ENCODE assay signal across 1 cellular context in genomic region chr20:62817975-62818591, GRCh38.
TF ChIP-seq lines count a peak whose summit lies in the region.

No MANE protein-coding gene starts in this region.

TF ChIP-seq in A549, 52 proteins besides CTCF, POLR2A, EP300 and RAD21:
- TF ChIP-seq HMGXB4 (CRISPR knock-in tag; IDR thresholded peaks at IDR 0.05; ENCODE audit: borderline replicate concordance) (no peak), CBX8 (IDR thresholded peaks at IDR 0.05) (no peak), HOXA7 (CRISPR knock-in tag; IDR thresholded peaks at IDR 0.05) (no peak), RCOR1 (IDR thresholded peaks at IDR 0.05; ENCODE audit: low read depth, low read length) (no peak), JUNB (IDR thresholded peaks at IDR 0.05) (no peak)
